Comparison of ENCODE assay signal across 8 cellular contexts in the genomic region with DNA sequence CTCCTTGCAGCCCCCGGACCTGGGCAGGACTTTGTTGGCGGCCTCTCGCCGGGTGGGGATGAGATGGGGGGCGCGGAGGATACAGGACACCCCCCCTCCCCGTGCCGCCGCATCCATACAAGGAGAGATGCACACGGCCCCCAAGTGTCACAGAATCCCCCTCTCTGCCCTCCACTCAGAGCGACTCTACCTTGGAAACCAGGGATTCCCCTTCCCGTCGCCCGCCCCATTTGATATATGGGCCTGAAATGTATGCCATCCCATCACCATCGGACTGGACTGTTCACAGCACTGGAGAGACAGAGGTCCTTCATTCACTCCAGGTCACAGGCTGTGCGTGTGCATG. TPM values are rescaled to one million over a fixed set of nuclear protein-coding genes. Genes with fewer than 3 reads are reported as not detected.
DNase-seq lines count a peak whose midpoint lies in the region; ATAC-seq and TF ChIP-seq lines count a peak whose summit lies in the region.

No MANE protein-coding gene starts in this region.

- peak overlapping the region; percentile 58 for H3K27ac ChIP-seq in RWPE2 (ENCODE audit: poor library complexity, severe bottlenecking)
- no peak overlapping the region for H3K27ac ChIP-seq in trophoblast cell (ENCODE audit: low read depth, low read length)

- peak overlapping the region; percentile 70 for H3K9ac ChIP-seq in trophoblast cell (ENCODE audit: low read length)

- H3K9me3 Mint-ChIP-seq in T-helper 1 cell treated with Interleukin-12 subunit alpha and Interleukin-12 subunit beta and Interleukin-4 antibody, amounts not matched to agents 30 μg/mL and 1 μg/mL, for 36 hours: no peaks in the 10 kb centered on the region

- H3K14ac ChIP-seq in trophoblast cell (ENCODE audit: low read length): peak overlapping the region; percentile 49

- peak overlapping the region; percentile 42 for H2BK5ac ChIP-seq in trophoblast cell (ENCODE audit: low read depth, low read length, poor library complexity)

- H3K23ac ChIP-seq in trophoblast cell (ENCODE audit: low read length): no peak overlapping the region

- no peak for TF ChIP-seq CTCF in RWPE2 (IDR thresholded peaks at IDR 0.05; ENCODE audit: poor library complexity, severe bottlenecking)
- TF ChIP-seq CTCF in fibroblast of mammary gland (conservative IDR thresholded peaks at IDR 0.05; ENCODE audit: control insufficient read depth, insufficient read depth, low read depth, low read length): no peak

- H4K91ac ChIP-seq in trophoblast cell (ENCODE audit: low read depth, low read length): peak overlapping the region; percentile 84

- H3K79me1 ChIP-seq in trophoblast cell (ENCODE audit: low read length): peaks cover 11% of the 10 kb centered on the region

- ATAC-seq in RWPE2 (ENCODE audit: low read depth): no peak
- ATAC-seq in GM19467 (IDR thresholded peaks at IDR 0.05; ENCODE audit: unreplicated experiment): no peak
- ATAC-seq in GM21723 (IDR thresholded peaks at IDR 0.05; ENCODE audit: unreplicated experiment): no peak

- H3K4ac ChIP-seq in trophoblast cell (ENCODE audit: low read depth, low read length): no peak overlapping the region

- peak overlapping the region; percentile 88 for H3K4me3 ChIP-seq in RWPE2 (ENCODE audit: severe bottlenecking)
- peak overlapping the region; percentile 69 for H3K4me3 ChIP-seq in fibroblast of mammary gland (ENCODE audit: control insufficient read depth, low read depth, low read length)
- H3K4me3 ChIP-seq in trophoblast cell (ENCODE audit: low read depth, low read length): peak overlapping the region; percentile 78

- H2BK12ac ChIP-seq in trophoblast cell (ENCODE audit: low read length): peak overlapping the region; percentile 32

- H3K4me3 Mint-ChIP-seq in T-helper 1 cell treated with Interleukin-12 subunit alpha and Interleukin-12 subunit beta and Interleukin-4 antibody, amounts not matched to agents 30 μg/mL and 1 μg/mL, for 36 hours: peak overlapping the region; percentile 93

- peak overlapping the region; percentile 89 for H3K27ac Mint-ChIP-seq in T-helper 1 cell treated with Interleukin-12 subunit alpha and Interleukin-12 subunit beta and Interleukin-4 antibody, amounts not matched to agents 30 μg/mL and 1 μg/mL, for 36 hours

- no peak overlapping the region for H2BK120ac ChIP-seq in trophoblast cell (ENCODE audit: insufficient read depth, low read length, poor library complexity)

- WGBS in trophoblast cell (ENCODE audit: extremely low coverage, insufficient coverage, insufficient read length): no CpG with 5 or more reads among the region's 16 CpGs

- peaks cover 29% of the 10 kb centered on the region for H3K36me3 ChIP-seq in RWPE2 (ENCODE audit: low read depth)
- no peaks in the 10 kb centered on the region for H3K36me3 ChIP-seq in trophoblast cell (ENCODE audit: control insufficient read depth in 1 of 2, insufficient read depth in 2 of 2, low read length in 2 of 2)

- H3K79me2 ChIP-seq in trophoblast cell (ENCODE audit: control insufficient read depth, insufficient read depth, low read length, poor library complexity): no peaks in the 10 kb centered on the region

- H3K4me2 ChIP-seq in trophoblast cell (ENCODE audit: low read length): peak overlapping the region; percentile 94

- H3K4me1 ChIP-seq in RWPE2 (ENCODE audit: insufficient read depth, poor library complexity, severe bottlenecking) (peaks cover 8% of the 10 kb centered on the region), trophoblast cell (ENCODE audit: control insufficient read depth in 1 of 2, insufficient read depth in 2 of 2, low read length in 2 of 2) (peaks cover 17 to 27% of the 10 kb centered on the region in 2 experiments)

- H2AK5ac ChIP-seq in trophoblast cell (ENCODE audit: low read length): no peak overlapping the region

- H4K8ac ChIP-seq in trophoblast cell (ENCODE audit: low read depth, low read length): peak overlapping the region; percentile 82

- DNase-seq in T-helper 1 cell (no peak), RWPE2 (ENCODE audit: low spot score) (no peak), fibroblast of mammary gland (ENCODE audit: low read depth) (no peak), trophoblast cell (no peak), NOMO-1 (lab: John Stamatoyannopoulos, UW; ENCODE audit: unreplicated experiment in 2 of 2) (no peak)

- H3K27me3 ChIP-seq in RWPE2 (ENCODE audit: insufficient read depth, poor library complexity, severe bottlenecking) (no peaks in the 10 kb centered on the region), trophoblast cell (ENCODE audit: insufficient read depth, low read length) (no peaks in the 10 kb centered on the region)

- peaks cover 26% of the 10 kb centered on the region for H3K4me1 Mint-ChIP-seq in T-helper 1 cell treated with Interleukin-12 subunit alpha and Interleukin-12 subunit beta and Interleukin-4 antibody, amounts not matched to agents 30 μg/mL and 1 μg/mL, for 36 hours (ENCODE audit: low read depth)

- peaks cover 6% of the 10 kb centered on the region for H3K36me3 Mint-ChIP-seq in T-helper 1 cell treated with Interleukin-12 subunit alpha and Interleukin-12 subunit beta and Interleukin-4 antibody, amounts not matched to agents 30 μg/mL and 1 μg/mL, for 36 hours (ENCODE audit: low read depth)

- H3K9me3 ChIP-seq in RWPE2 (ENCODE audit: severe bottlenecking): no peaks in the 10 kb centered on the region
- peaks cover 2% of the 10 kb centered on the region for H3K9me3 ChIP-seq in trophoblast cell (ENCODE audit: insufficient read depth, low read depth, low read length)

- H3K18ac ChIP-seq in trophoblast cell (ENCODE audit: low read length): peak overlapping the region; percentile 43

- H2AFZ ChIP-seq in trophoblast cell (ENCODE audit: insufficient read depth, low read length, poor library complexity): peak overlapping the region; percentile 30

- no peaks in the 10 kb centered on the region for H3K27me3 Mint-ChIP-seq in T-helper 1 cell treated with Interleukin-12 subunit alpha and Interleukin-12 subunit beta and Interleukin-4 antibody, amounts not matched to agents 30 μg/mL and 1 μg/mL, for 36 hours (ENCODE audit: low read depth)

- H4K12ac ChIP-seq in trophoblast cell (ENCODE audit: low read depth, low read length): no peak overlapping the region

RNA-seq across cellular contexts. Expression of gene PORCN, which starts 0.4 kb away (rescaled TPM):
- polyA plus RNA-seq in trophoblast cell (2013): 29.8 and 31.0 TPM in 2 replicates

RNA-seq across cellular contexts. Expression of gene EBP, which starts 12.4 kb away (rescaled TPM):
- 118 TPM in 2 replicates for polyA plus RNA-seq in trophoblast cell (2013)

RNA-seq across cellular contexts. Expression of gene TBC1D25, which starts 30.3 kb away (rescaled TPM):
- polyA plus RNA-seq in trophoblast cell (2013): 7.7 and 7.9 TPM in 2 replicates

RNA-seq across cellular contexts. Expression of gene FTSJ1, which starts 33.2 kb away (rescaled TPM):
- polyA plus RNA-seq in trophoblast cell (2013): 48.6 and 51.3 TPM in 2 replicates

RNA-seq across cellular contexts. Expression of gene SLC38A5, which starts 39.2 kb away (rescaled TPM):
- polyA plus RNA-seq in trophoblast cell (2013): 0.71 and 0.86 TPM in 2 replicates
